11 cellular contexts compared by ENCODE assay signal in genomic region chr9:93958121-93958874, GRCh38. TPM values are rescaled to one million over a fixed set of nuclear protein-coding genes. Genes with fewer than 3 reads are reported as not detected.
DNase-seq lines count a peak whose midpoint lies in the region; ATAC-seq, FAIRE-seq and TF ChIP-seq lines count a peak whose summit lies in the region.
"Had no signal": no experiment of that assay in that cellular context is flagged by ENCODE, and none has a peak within 500 bp of the region (broad histone marks: within the 10 kb centered on the region; RNA-seq: fewer than 3 reads in every experiment).

No MANE protein-coding gene starts in this region.

- H3K4me1 ChIP-seq in HepG2 (ENCODE audit: insufficient read depth, low read length) (no peaks in the 10 kb centered on the region), stomach (peaks cover 42 to 84% (median 66%) of the 10 kb centered on the region in 4 donors)

- no peak for TF ChIP-seq CTCF in activated B cell treated with CpG ODN at 0.5 μM for 24 hours (IDR thresholded peaks at IDR 0.05)
- no peak for TF ChIP-seq CTCF in HepG2 (CRISPR knock-in tag; IDR thresholded peaks at IDR 0.05)
- no peak for TF ChIP-seq CTCF in stomach (IDR thresholded peaks at IDR 0.05)

- H3K4me3 Mint-ChIP-seq in activated naive CD4-positive, alpha-beta T cell treated with anti-CD3 and anti-CD28 coated beads for 36 hours: peak overlapping the region; percentile 42
- peak overlapping the region; percentile 72 for H3K4me3 Mint-ChIP-seq in activated B cell treated with CpG ODN at 0.5 μM for 24 hours

- intact Hi-C loops in activated naive CD4-positive, alpha-beta T cell treated with anti-CD3 and anti-CD28 coated beads for 36 hours (cut with micrococcal nuclease): loop anchor here (10.0 kb wide), 3 partner anchors 133 to 803 kb away; partner anchors contain the start of genes FAM120A and FAM120AOS
- intact Hi-C loops in activated B cell treated with CpG ODN at 0.5 μM for 24 hours (cut with micrococcal nuclease) (loop anchor here (2.0 to 5.0 kb wide), 2 partner anchors 209 to 1081 kb away; partner anchors contain the start of gene ZNF484), HepG2 (cut with micrococcal nuclease; ENCODE audit: unreplicated experiment) (no loop called here), stomach (cut with DNase I; ENCODE audit: low total_unique reads) (no loop called here)

- no peak overlapping the region for H2AFZ ChIP-seq in HepG2 (ENCODE audit: low read length)

- ATAC-seq in activated B cell treated with CpG ODN at 0.5 μM for 24 hours (ENCODE audit: low read depth) (no peak), HepG2 (0 out of 3 replicates have a peak, but pooled peaks have one; percentile 11), GM21576 (IDR thresholded peaks at IDR 0.05; ENCODE audit: unreplicated experiment) (no peak)

- H3K27ac Mint-ChIP-seq in activated naive CD4-positive, alpha-beta T cell treated with anti-CD3 and anti-CD28 coated beads for 36 hours: no peak overlapping the region
- no peak overlapping the region for H3K27ac Mint-ChIP-seq in activated B cell treated with CpG ODN at 0.5 μM for 24 hours

- no peaks in the 10 kb centered on the region for H3K9me3 Mint-ChIP-seq in activated naive CD4-positive, alpha-beta T cell treated with anti-CD3 and anti-CD28 coated beads for 36 hours
- no peaks in the 10 kb centered on the region for H3K9me3 Mint-ChIP-seq in activated B cell treated with CpG ODN at 0.5 μM for 24 hours

- TF ChIP-seq EP300 in HepG2 (IDR thresholded peaks at IDR 0.05; ENCODE audit: low read depth in 2 of 2, low read length in 2 of 2) (no peak), HepG2 (CRISPR knock-in tag; IDR thresholded peaks at IDR 0.05; ENCODE audit: borderline replicate concordance) (no peak), stomach (IDR thresholded peaks at IDR 0.05) (no peak)

- H3K4me2 ChIP-seq in HepG2 (ENCODE audit: low read depth, low read length): peak overlapping the region; percentile 56

- H4K20me1 ChIP-seq in HepG2 (ENCODE audit: insufficient read depth, low read length): no peaks in the 10 kb centered on the region

- peaks cover 51% of the 10 kb centered on the region for H3K4me1 Mint-ChIP-seq in activated naive CD4-positive, alpha-beta T cell treated with anti-CD3 and anti-CD28 coated beads for 36 hours (ENCODE audit: low read depth)
- H3K4me1 Mint-ChIP-seq in activated B cell treated with CpG ODN at 0.5 μM for 24 hours: peaks cover 49% of the 10 kb centered on the region

- no peak for TF ChIP-seq RAD21 in HepG2 (CRISPR knock-in tag; IDR thresholded peaks at IDR 0.05)

- peaks cover 72% of the 10 kb centered on the region for H3K27me3 Mint-ChIP-seq in activated naive CD4-positive, alpha-beta T cell treated with anti-CD3 and anti-CD28 coated beads for 36 hours (ENCODE audit: low read depth)
- H3K27me3 Mint-ChIP-seq in activated B cell treated with CpG ODN at 0.5 μM for 24 hours: peaks cover 55% of the 10 kb centered on the region

- H3K79me2 ChIP-seq in HepG2 (ENCODE audit: insufficient read depth, low read length): no peaks in the 10 kb centered on the region

- H3K36me3 Mint-ChIP-seq in activated naive CD4-positive, alpha-beta T cell treated with anti-CD3 and anti-CD28 coated beads for 36 hours (ENCODE audit: low read depth): no peaks in the 10 kb centered on the region
- H3K36me3 Mint-ChIP-seq in activated B cell treated with CpG ODN at 0.5 μM for 24 hours (ENCODE audit: low read depth): no peaks in the 10 kb centered on the region

- no peak for DNase-seq in activated naive CD4-positive, alpha-beta T cell treated with anti-CD3 and anti-CD28 coated beads for 36 hours
- no peak for DNase-seq in activated naive CD4-positive, alpha-beta T cell treated with anti-CD3 and anti-CD28 coated beads, Interleukin-2, amount 50 U/mL, for 16 hours
- no peak for DNase-seq in activated B cell treated with CpG ODN at 0.5 μM for 24 hours
- no peak for DNase-seq in HepG2 (ENCODE audit: low spot score)
- DNase-seq in stomach: no peak
- DNase-seq in SHP77 (lab: John Stamatoyannopoulos, UW): no peak
- no peak for DNase-seq in NCI-H82 (lab: John Stamatoyannopoulos, UW)
- DNase-seq: C1 segment of cervical spinal cord had no signal

- TF ChIP-seq POLR2A in HepG2 (IDR thresholded peaks at IDR 0.05; ENCODE audit: insufficient read depth in 1 of 2, low read depth in 2 of 2, low read length in 2 of 2) (no peak), stomach (IDR thresholded peaks at IDR 0.05) (no peak)

- H3K36me3 ChIP-seq in HepG2 (replicated peaks in 1 of 2; ENCODE audit: control insufficient read depth in 1 of 2, insufficient read depth in 2 of 2, low read length in 2 of 2) (no peaks in the 10 kb centered on the region), stomach (no peaks in the 10 kb centered on the region)

- POLR2A ChIA-PET in activated B cell treated with CpG ODN at 0.5 μM for 24 hours (lab: Charles Lee) (no interaction called here), HepG2 (lab: Yijun Ruan, JAX) (no interaction called here)

- WGBS in HepG2 (ENCODE audit: low lambda C conversion rate): 29% methylated on average over 13 of the region's 51 CpGs
- 12 to 23% (median 19%) methylated on average over 29 to 51 of the region's 51 CpGs for WGBS in stomach, 5 donors

- CTCF ChIA-PET in activated naive CD4-positive, alpha-beta T cell treated with anti-CD3 and anti-CD28 coated beads for 36 hours (lab: Charles Lee): no interaction called here
- CTCF ChIA-PET in activated B cell treated with CpG ODN at 0.5 μM for 24 hours (lab: Charles Lee): interaction anchor here (1.5 kb wide), 1 partner anchor 277 kb away, joined by 3 read pairs; no protein-coding TSS in a partner anchor
- CTCF ChIA-PET in HepG2 (lab: Yijun Ruan, JAX; ENCODE audit: low intra/inter-chr PET ratio, low total read pairs): no interaction called here

- in situ Hi-C loops in HepG2 (cut with HindIII; ENCODE audit: extremely low pct_ligation_motif_present, low pct_unique_long_range_greater_than_20kb): no loop called here

- no peaks in the 10 kb centered on the region for H3K9me3 ChIP-seq in HepG2 (ENCODE audit: low read length)
- no peaks in the 10 kb centered on the region for H3K9me3 ChIP-seq in stomach

- no TSS peak for BruUV-seq in HepG2 (replicated peaks; lab: Mats Ljungman, UMichigan)

- H3K27ac ChIP-seq in HepG2 (ENCODE audit: extremely low read length, insufficient read depth, low read length) (no peak overlapping the region), stomach (peak overlapping the region; percentile 71 to 90 (median 85))
- H3K27ac ChIP-seq: epithelial cell of prostate had no signal

- FAIRE-seq in HepG2 (lab: Jason Lieb, UNC): no peak

- no peak overlapping the region for H3K9ac ChIP-seq in HepG2 (ENCODE audit: insufficient read depth, low read depth, low read length)

- H3K27me3 ChIP-seq in HepG2 (ENCODE audit: control insufficient read depth in 1 of 2, insufficient read depth in 2 of 2, low read length in 2 of 2) (peaks cover 24 to 73% of the 10 kb centered on the region in 2 experiments), stomach (peaks cover 3 to 84% (median 75%) of the 10 kb centered on the region in 3 donors)

- H3K4me3 ChIP-seq in HepG2 (replicated peaks in 1 of 3; ENCODE audit: insufficient read depth in 1 of 3, low read depth in 2 of 3, low read length in 3 of 3) (peak overlapping the region in 1 of 3 experiments; percentile 7; a peak in 1 of 6 replicates), stomach (peak overlapping the region; percentile 46 to 52 (median 50))

TF ChIP-seq in HepG2, 621 proteins besides CTCF, POLR2A, EP300 and RAD21:
- TF ChIP-seq EZH2 (conservative IDR thresholded peaks at IDR 0.05; ENCODE audit: low read depth, low read length) (peak; percentile 44; the same call in 1 of the 2 replicates), ZNF670 (CRISPR knock-in tag; IDR thresholded peaks at IDR 0.05; ENCODE audit: borderline replicate concordance) (no peak)
TF ChIP-seq in HepG2: peak in this region for 1.

RNA-seq across cellular contexts. Expression of gene BARX1, which starts 3.1 kb away (rescaled TPM):
- total RNA-seq in activated naive CD4-positive, alpha-beta T cell treated with anti-CD3 and anti-CD28 coated beads for 36 hours: under 1 TPM; 0.17 to 0.21 TPM
- total RNA-seq in activated B cell treated with CpG ODN at 0.5 μM for 24 hours: not detected in 2 replicates
- total RNA-seq in HepG2 (2016; rRNA removed; fragmentation: Illumina TruSeq; extraction: Trizol): not detected in 2 replicates
- not detected in 2 replicates for total RNA-seq in HepG2 (2016; cell fraction: cytosol; rRNA removed; fragmentation: Illumina TruSeq; extraction: Trizol; ENCODE audit: low read depth)
- not detected in 2 replicates for total RNA-seq in HepG2 (2016; cell fraction: insoluble cytoplasmic fraction; rRNA removed; fragmentation: Illumina TruSeq; extraction: Trizol)
- not detected in 2 replicates for total RNA-seq in HepG2 (2016; cell fraction: membrane; rRNA removed; fragmentation: Illumina TruSeq; extraction: Trizol)
- total RNA-seq in HepG2 (2016; cell fraction: nucleus; rRNA removed; fragmentation: Illumina TruSeq; extraction: Trizol): not detected in 2 replicates
- not detected in 2 replicates for polyA plus RNA-seq in HepG2 (2011; rRNA removed)
- polyA plus RNA-seq in HepG2 (2011; cell fraction: cytosol; rRNA removed): not detected in 2 replicates
- polyA plus RNA-seq in HepG2 (2011; cell fraction: nucleus; rRNA removed): not detected in 2 replicates
- not detected in 2 replicates for polyA plus RNA-seq in HepG2 (2012)
- not detected in 2 replicates for polyA plus RNA-seq in HepG2 (2016; cell fraction: cytosol; fragmentation: Illumina TruSeq; extraction: Trizol; ENCODE audit: low read depth)
- polyA plus RNA-seq in HepG2 (2016; cell fraction: insoluble cytoplasmic fraction; fragmentation: Illumina TruSeq; extraction: Trizol; ENCODE audit: low read depth): not detected in 2 replicates
- not detected in 2 replicates for polyA plus RNA-seq in HepG2 (2016; cell fraction: membrane; fragmentation: Illumina TruSeq; extraction: Trizol; ENCODE audit: low read depth)
- polyA plus RNA-seq in HepG2 (2016; cell fraction: nucleus; fragmentation: Illumina TruSeq; extraction: Trizol; ENCODE audit: insufficient read depth, low read depth): not detected in 2 replicates
- 0.65 TPM in 1 of 2 replicates, not detected in the other for polyA minus RNA-seq in HepG2 (2011; rRNA and poly(A)+ RNA removed; ENCODE audit: low replicate concordance)
- polyA minus RNA-seq in HepG2 (2011; cell fraction: cytosol; rRNA and poly(A)+ RNA removed): not detected in 2 replicates
- polyA minus RNA-seq in HepG2 (2011; cell fraction: nucleus; rRNA and poly(A)+ RNA removed): not detected in 2 replicates
- 100 to 1,000 TPM in 1 of 5 donors, 10 to 100 TPM in 3, not detected in 1; 42.0 to 213 (median 70.4) TPM for total RNA-seq in stomach
- polyA plus RNA-seq in stomach: 100 to 1,000 TPM; 141 to 256 (median 151) TPM
- total RNA-seq: RPMI7951 had no signal

Comparison
In these comparisons a context has a peak if more than half of its experiments do, and no peak if none do; other contexts are left out.
1. intact Hi-C loops: an anchor here in activated naive CD4-positive, alpha-beta T cell treated with anti-CD3 and anti-CD28 coated beads for 36 hours (10.0 kb wide) and activated B cell treated with CpG ODN at 0.5 μM for 24 hours (2.0 to 5.0 kb wide); none called in HepG2 and stomach.